Comparison of ENCODE assay signal across 12 cellular contexts in genomic region chr2:207288628-207289027, GRCh38.
DNase-seq lines count a peak whose midpoint lies in the region; ATAC-seq, FAIRE-seq and TF ChIP-seq lines count a peak whose summit lies in the region.
"Had no signal": no experiment of that assay in that cellular context is flagged by ENCODE, and none has a peak within 500 bp of the region (broad histone marks: within the 10 kb centered on the region; RNA-seq: fewer than 3 reads in every experiment).

No MANE protein-coding gene starts in this region.

- no peaks in the 10 kb centered on the region for H3K9me2 ChIP-seq in PC-3 (replicated peaks; ENCODE audit: low read length)

- H4K20me1 ChIP-seq in PC-3 (ENCODE audit: low read length): no peaks in the 10 kb centered on the region

- no peaks in the 10 kb centered on the region for H3K9me3 ChIP-seq in PC-3 (ENCODE audit: low read length)
- no peaks in the 10 kb centered on the region for H3K9me3 ChIP-seq in kidney (ENCODE audit: control insufficient read depth in 1 of 2, low read length in 2 of 2)
- no peaks in the 10 kb centered on the region for H3K9me3 ChIP-seq in psoas muscle

- WGBS in psoas muscle, 3 donors: 35 to 44% (median 37%) methylated on average over 4 of the region's 4 CpGs

- no peak for FAIRE-seq in kidney (lab: Jason Lieb, UNC)

- no peaks in the 10 kb centered on the region for H3F3A ChIP-seq in PC-3 (ENCODE audit: low read length, unreplicated experiment)

- H3K27ac ChIP-seq in PC-3 (ENCODE audit: low read length) (no peak overlapping the region), kidney (ENCODE audit: low read depth in 2 of 2, low read length in 2 of 2) (no peak overlapping the region), psoas muscle (no peak overlapping the region)

- no peak for TF ChIP-seq CTCF in GM10248 (IDR thresholded peaks at IDR 0.05; ENCODE audit: control extremely low read depth, extremely low read depth, low read depth, missing control alignments)
- TF ChIP-seq CTCF in PC-3 (conservative IDR thresholded peaks at IDR 0.05; ENCODE audit: low read depth, low read length): no peak
- TF ChIP-seq CTCF in kidney (IDR thresholded peaks at IDR 0.05; ENCODE audit: borderline replicate concordance, extremely low read depth, insufficient read depth): no peak
- no peak for TF ChIP-seq CTCF in psoas muscle (IDR thresholded peaks at IDR 0.05)

- intact Hi-C loops in PC-3 (cut with micrococcal nuclease) (no loop called here), kidney (cut with DNase I) (no loop called here), psoas muscle (cut with DNase I) (no loop called here)

- POLR2A ChIA-PET in GM10248 (lab: Yijun Ruan, JAX) (interaction anchor here (0.8 kb wide), 2 partner anchors 47 to 123 kb away, joined by 3 read pairs; partner anchors contain the start of gene KLF7), PC-3 (lab: Charles Lee; ENCODE audit: unreplicated experiment) (no interaction called here)

- H3K9ac ChIP-seq in PC-3 (ENCODE audit: low read length): no peak overlapping the region
- H3K9ac ChIP-seq in kidney (ENCODE audit: low read length in 2 of 2): no peak overlapping the region

- BruUV-seq in PC-3 (replicated peaks; lab: Mats Ljungman, UMichigan): no TSS peak

- H3K4me1 ChIP-seq in PC-3 (ENCODE audit: insufficient read depth, low read length): peaks cover 21% of the 10 kb centered on the region
- peaks cover 0 to 5% of the 10 kb centered on the region in 2 donors for H3K4me1 ChIP-seq in kidney (ENCODE audit: control insufficient read depth in 1 of 2, insufficient read depth in 1 of 2, low read depth in 1 of 2, low read length in 2 of 2)
- H3K4me1 ChIP-seq in psoas muscle: no peaks in the 10 kb centered on the region

- DNase-seq in GM10248 (ENCODE audit: extremely low spot score) (peak; percentile 32), PC-3 (no peak), NCI-H2196 treated with DMSO at 0.1 percent for 48 hours (lab: John Stamatoyannopoulos, UW; ENCODE audit: unreplicated experiment) (no peak), kidney (no peak), psoas muscle (no peak), COLO829 (ENCODE audit: low spot score) (no peak)
- DNase-seq: HFFc6, kidney glomerular epithelial cell, NCI-H82, T-cell had no signal

- H2AFZ ChIP-seq in PC-3 (ENCODE audit: low read length): no peak overlapping the region

- 0 out of 2 replicates have a peak overlapping the region, but pooled peaks have one; percentile 39 for H3K4me2 ChIP-seq in PC-3 (ENCODE audit: low read length)

- H3K36me3 ChIP-seq in PC-3 (ENCODE audit: low read depth, low read length) (no peaks in the 10 kb centered on the region), kidney (ENCODE audit: control insufficient read depth in 1 of 2, insufficient read depth in 2 of 2, low read length in 2 of 2) (no peaks in the 10 kb centered on the region), psoas muscle (ENCODE audit: insufficient read depth in 1 of 2, low read depth in 1 of 2) (no peaks in the 10 kb centered on the region)

- CTCF ChIA-PET in GM10248 (lab: Yijun Ruan, JAX) (interaction anchor here (0.9 to 1.6 kb wide), 5 partner anchors 10 to 133 kb away, joined by 3 to 5 read pairs (median 4); no protein-coding TSS in a partner anchor), PC-3 (lab: Charles Lee) (interaction anchor here (0.5 kb wide), 2 partner anchors 68 to 185 kb away, joined by 4 read pairs; no protein-coding TSS in a partner anchor)

- ATAC-seq in GM18870 (IDR thresholded peaks at IDR 0.05; ENCODE audit: unreplicated experiment) (peak; percentile 57), HG02840 (IDR thresholded peaks at IDR 0.05; ENCODE audit: low FRiP score, unreplicated experiment) (peak; percentile 50), PC-3 (no peak), psoas muscle (no peak)
- ATAC-seq: T-cell had no signal

- H3K4me3 ChIP-seq in PC-3 (ENCODE audit: low read length) (no peak overlapping the region), kidney (ENCODE audit: low read length in 2 of 2) (no peak overlapping the region), psoas muscle (no peak overlapping the region)

- no peaks in the 10 kb centered on the region for H3K27me3 ChIP-seq in PC-3 (ENCODE audit: low read length)
- H3K27me3 ChIP-seq in psoas muscle (ENCODE audit: insufficient read depth in 3 of 3, low read length in 2 of 3): peaks cover 0 to 3% (median 0%) of the 10 kb centered on the region in 3 donors

- H3K79me2 ChIP-seq in PC-3 (ENCODE audit: low read length): no peaks in the 10 kb centered on the region

Comparison
In these comparisons a context has a peak if more than half of its experiments do, and no peak if none do; other contexts are left out.
1. ATAC-seq: peak in GM18870 (single experiment) and HG02840 (single experiment); none in PC-3 (single experiment) and psoas muscle (0 of 4).